1 cellular context compared by ENCODE assay signal in the genomic region with DNA sequence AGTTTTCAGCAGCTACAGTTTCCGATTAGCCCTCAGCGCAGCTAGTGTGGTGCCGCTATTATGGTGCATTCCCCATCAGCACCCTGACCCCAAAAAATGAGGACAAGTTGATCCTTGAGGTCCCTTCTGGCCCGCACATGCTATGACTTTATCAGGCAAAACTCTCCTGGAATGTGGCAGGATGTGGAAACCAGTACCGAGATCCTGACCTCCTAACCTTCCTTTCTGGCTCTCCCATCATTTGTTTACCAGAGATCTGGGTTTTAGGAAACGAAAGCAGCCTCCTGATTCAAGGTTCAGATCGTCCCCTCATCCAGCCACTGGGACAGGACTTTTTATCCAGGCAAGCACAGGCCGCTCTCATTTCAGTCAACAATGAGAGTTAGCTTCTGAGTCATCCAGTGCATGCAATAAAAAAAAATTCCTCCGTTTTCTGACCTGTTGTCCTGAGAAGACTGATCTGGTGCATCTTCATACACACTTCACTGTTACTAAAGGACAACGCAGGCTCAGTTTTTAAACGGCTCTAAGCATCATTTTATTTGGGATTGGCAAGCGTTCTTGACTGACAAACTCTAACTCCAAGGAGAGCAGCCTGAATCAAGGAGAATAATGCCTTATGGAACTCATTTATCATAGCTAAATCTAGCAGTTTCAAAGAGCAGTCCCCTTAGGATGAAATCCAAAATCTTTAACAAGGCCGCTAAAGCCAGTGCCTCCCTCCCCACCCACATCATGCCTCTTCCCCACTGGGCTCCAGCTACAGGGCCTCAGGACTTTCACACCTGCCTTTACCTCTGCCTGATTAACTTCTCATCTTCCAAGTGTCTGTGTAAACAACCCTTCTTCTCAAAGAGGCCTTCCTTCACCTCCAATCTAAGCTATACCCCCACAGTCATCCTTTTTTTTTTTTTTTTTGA.
TF ChIP-seq lines count a peak whose summit lies in the region.

No MANE protein-coding gene starts in this region.

TF ChIP-seq in H1, 55 proteins besides CTCF, POLR2A, EP300 and RAD21 (continued from another document):
- TF ChIP-seq MAFK (IDR thresholded peaks at IDR 0.05; ENCODE audit: low read depth, low read length) (no peak), EGR1 (IDR thresholded peaks at IDR 0.05; ENCODE audit: borderline replicate concordance, low read depth, low read length) (no peak), ZNF274 (IDR thresholded peaks at IDR 0.05; ENCODE audit: borderline replicate concordance, extremely low read depth, low read length) (no peak), RFX5 (IDR thresholded peaks at IDR 0.05; ENCODE audit: borderline replicate concordance, low read depth, low read length) (no peak), BACH1 (IDR thresholded peaks at IDR 0.05; ENCODE audit: low read length) (no peak), HDAC6 (IDR thresholded peaks at IDR 0.05; ENCODE audit: low read depth, low read length) (no peak), GABPA (IDR thresholded peaks at IDR 0.05; ENCODE audit: borderline replicate concordance, insufficient read depth, low read length) (no peak), CHD2 (IDR thresholded peaks at IDR 0.05; ENCODE audit: low read length) (no peak), TEAD4 (IDR thresholded peaks at IDR 0.05; ENCODE audit: low read depth, low read length) (no peak), SUZ12 (IDR thresholded peaks at IDR 0.05; ENCODE audit: low read length) (no peak), EZH2 (IDR thresholded peaks at IDR 0.05; ENCODE audit: low read depth, low read length, severe bottlenecking) (no peak), ATF3 (IDR thresholded peaks at IDR 0.05; ENCODE audit: insufficient read depth, low read depth, low read length) (no peak), FOSL1 (IDR thresholded peaks at IDR 0.05; ENCODE audit: insufficient read depth, low read depth, low read length) (no peak), JUN (IDR thresholded peaks at IDR 0.05; ENCODE audit: low read depth, low read length) (no peak), ATF2 (IDR thresholded peaks at IDR 0.05; ENCODE audit: low read length) (no peak), CBX8 (IDR thresholded peaks at IDR 0.05; ENCODE audit: borderline replicate concordance, low read depth, low read length) (no peak), SRF (IDR thresholded peaks at IDR 0.05; ENCODE audit: low read depth, low read length) (no peak)
- TF ChIP-seq, protein P1, sequence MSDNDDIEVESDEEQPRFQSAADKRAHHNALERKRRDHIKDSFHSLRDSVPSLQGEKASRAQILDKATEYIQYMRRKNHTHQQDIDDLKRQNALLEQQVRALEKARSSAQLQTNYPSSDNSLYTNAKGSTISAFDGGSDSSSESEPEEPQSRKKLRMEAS (IDR thresholded peaks at IDR 0.05): no peak
TF ChIP-seq in H1: peak in this region for 0.
